8 cellular contexts compared by ENCODE assay signal in genomic region chr19:4636151-4636717, GRCh38. TPM values are rescaled to one million over a fixed set of nuclear protein-coding genes. Genes with fewer than 3 reads are reported as not detected.
A peak's percentile ranks its signal among the peaks of the same experiment; 100 is the strongest.
DNase-seq lines count a peak whose midpoint lies in the region; ATAC-seq and TF ChIP-seq lines count a peak whose summit lies in the region.

No MANE protein-coding gene starts in this region.

- H3K4me1 Mint-ChIP-seq in osteocyte (ENCODE audit: unreplicated experiment) = peaks cover 30% of the 10 kb centered on the region

- peak overlapping the region; percentile 75 to 94 (median 88) for H3K4me2 ChIP-seq in BLaER1 treated with 17β-estradiol and CSF1 and Interleukin-3, amounts not matched to agents 10 nM and 100 nM

- H3K27ac ChIP-seq in BLaER1 treated with 17β-estradiol and CSF1 and Interleukin-3, amounts not matched to agents 10 nM and 100 nM = peak overlapping the region; percentile 44 to 80 (median 69); a peak in 19 of 22 replicates
- H3K27ac ChIP-seq in HL-60 (replicated peaks) = peak overlapping the region; percentile 30; the same call in 1 of the 2 replicates
- no peak overlapping the region for H3K27ac ChIP-seq in thyroid gland

- peak; percentile 61 for TF ChIP-seq CTCF in HL-60 (IDR thresholded peaks at IDR 0.05; ENCODE audit: insufficient read depth, low read length)
- TF ChIP-seq CTCF in osteocyte (IDR thresholded peaks at IDR 0.05) = peak; percentile 97
- peak; percentile 59 to 99 (median 84) for TF ChIP-seq CTCF in thyroid gland (IDR thresholded peaks at IDR 0.05)

- peaks cover 49 to 78% (median 70%) of the 10 kb centered on the region in 10 experiments for H3K4me1 ChIP-seq in BLaER1 treated with 17β-estradiol and CSF1 and Interleukin-3, amounts not matched to agents 10 nM and 100 nM
- H3K4me1 ChIP-seq in thyroid gland = peaks cover 8 to 16% of the 10 kb centered on the region in 2 donors

- no peaks in the 10 kb centered on the region for H3K27me3 ChIP-seq in BLaER1 treated with 17β-estradiol and CSF1 and Interleukin-3, amounts not matched to agents 10 nM and 100 nM
- no peaks in the 10 kb centered on the region for H3K27me3 ChIP-seq in HL-60 (ENCODE audit: insufficient read depth, poor library complexity, severe bottlenecking)
- no peaks in the 10 kb centered on the region for H3K27me3 ChIP-seq in thyroid gland

- no peaks in the 10 kb centered on the region for H3K27me3 Mint-ChIP-seq in osteocyte (ENCODE audit: unreplicated experiment)

- peak overlapping the region; percentile 66 to 78 (median 75) for H3K9ac ChIP-seq in BLaER1 treated with 17β-estradiol and CSF1 and Interleukin-3, amounts not matched to agents 10 nM and 100 nM

- WGBS in thyroid gland, 2 donors = 0% methylated on average over 6 to 10 of the region's 43 CpGs

- DNase-seq in HL-60 (ENCODE audit: low read depth in 1 of 2, low spot score in 1 of 2) (peak; percentile 34 to 41), glomerular visceral epithelial cell (ENCODE audit: extremely low spot score) (peak; percentile 72), osteocyte (ENCODE audit: extremely low spot score, unreplicated experiment) (peak; percentile 93), thyroid gland (peak; percentile 43 to 46)
- DNase-seq in activated naive CD4-positive, alpha-beta T cell (lab: John Stamatoyannopoulos, UW) = peak; percentile 52 to 79 (median 63)

- TF ChIP-seq POLR2A in Raji (IDR thresholded peaks at IDR 0.05; ENCODE audit: insufficient read depth, low read depth, low read length) (peak; percentile 35; the same call in 1 of the 2 replicates), thyroid gland (IDR thresholded peaks at IDR 0.05) (no peak)

- H4K20me1 ChIP-seq in BLaER1 treated with 17β-estradiol and CSF1 and Interleukin-3, amounts not matched to agents 10 nM and 100 nM = peaks cover 0 to 10% (median 0%) of the 10 kb centered on the region in 11 experiments; a peak in 7 of 22 replicates

- no peak for ATAC-seq in HG03342 (IDR thresholded peaks at IDR 0.05; ENCODE audit: unreplicated experiment)

- H3K9me3 Mint-ChIP-seq in osteocyte (ENCODE audit: unreplicated experiment) = no peaks in the 10 kb centered on the region

- intact Hi-C loops in thyroid gland (cut with DNase I) = loop anchor here (5.0 kb wide), 2 partner anchors 59 to 79 kb away; partner anchors contain the start of gene SEMA6B

- peak overlapping the region; percentile 38 for H3K4me3 Mint-ChIP-seq in osteocyte (ENCODE audit: unreplicated experiment)

- H3K27ac Mint-ChIP-seq in osteocyte (ENCODE audit: unreplicated experiment) = peak overlapping the region; percentile 14

- H3K36me3 Mint-ChIP-seq in osteocyte (ENCODE audit: unreplicated experiment) = no peaks in the 10 kb centered on the region

- peaks cover 0 to 4% (median 0%) of the 10 kb centered on the region in 11 experiments; a peak in 1 of 22 replicates for H3K36me3 ChIP-seq in BLaER1 treated with 17β-estradiol and CSF1 and Interleukin-3, amounts not matched to agents 10 nM and 100 nM
- H3K36me3 ChIP-seq in thyroid gland = no peaks in the 10 kb centered on the region

- no peaks in the 10 kb centered on the region for H3K9me3 ChIP-seq in BLaER1 treated with 17β-estradiol and CSF1 and Interleukin-3, amounts not matched to agents 10 nM and 100 nM (replicated peaks in 1 of 11)
- H3K9me3 ChIP-seq in thyroid gland = no peaks in the 10 kb centered on the region

- peak overlapping the region; percentile 47 to 68 (median 52); a peak in 19 of 20 replicates for H3K4me3 ChIP-seq in BLaER1 treated with 17β-estradiol and CSF1 and Interleukin-3, amounts not matched to agents 10 nM and 100 nM
- H3K4me3 ChIP-seq in HL-60 (replicated peaks; ENCODE audit: insufficient read depth, low read length) (peak overlapping the region; percentile 44), thyroid gland (replicated peaks in 1 of 3) (peak overlapping the region in 1 of 3 donors; percentile 29)

RNA-seq across cellular contexts. Expression of gene TNFAIP8L1, which starts 3.1 kb away (rescaled TPM):
- total RNA-seq in osteocyte (5.8 and 5.9 TPM in 2 replicates), thyroid gland (1 to 10 TPM; 3.8 to 9.5 (median 7.8) TPM)

RNA-seq across cellular contexts. Expression of gene MYDGF, which starts 33.9 kb away (rescaled TPM):
- 95.4 and 103 TPM in 2 replicates for total RNA-seq in osteocyte
- 10 to 100 TPM; 48.0 to 72.6 (median 65.2) TPM for total RNA-seq in thyroid gland

Comparison
In these comparisons a context has a peak if more than half of its experiments do, and no peak if none do; other contexts are left out.
1. H3K27ac ChIP-seq: peak in BLaER1 treated with 17β-estradiol and CSF1 and Interleukin-3, amounts not matched to agents 10 nM and 100 nM (11 of 11) and HL-60 (single experiment); none in thyroid gland (0 of 3).
2. DNase-seq: peak in every context shown above with its lines; median percentile 93 in osteocyte; 72 in glomerular visceral epithelial cell; 63 in activated naive CD4-positive, alpha-beta T cell; 44 in thyroid gland; 38 in HL-60.
3. Peak in every context shown above with its lines, with median percentiles within 50 percentile points of each other: CTCF ChIP-seq.